Comparison of ENCODE assay signal across 17 cellular contexts in genomic region chr10:100328198-100328597, GRCh38. TPM values are rescaled to one million over a fixed set of nuclear protein-coding genes. Genes with fewer than 3 reads are reported as not detected.
DNase-seq lines count a peak whose midpoint lies in the region; ATAC-seq and TF ChIP-seq lines count a peak whose summit lies in the region.
"Had no signal": no experiment of that assay in that cellular context is flagged by ENCODE, and none has a peak within 500 bp of the region (broad histone marks: within the 10 kb centered on the region; RNA-seq: fewer than 3 reads in every experiment).

No MANE protein-coding gene starts in this region.

- H3K36me3 Mint-ChIP-seq in T-helper 2 cell treated with Interferon-gamma antibody and Interleukin-4, amounts not matched to agents 5 μg/mL and 100 μg/mL, for 36 hours (ENCODE audit: low read depth), result no peaks in the 10 kb centered on the region
- H3K36me3 Mint-ChIP-seq in chondrocyte (ENCODE audit: low read depth), result no peaks in the 10 kb centered on the region

- no peaks in the 10 kb centered on the region for H4K20me1 ChIP-seq in OCI-LY3 (ENCODE audit: insufficient read depth, low read length)

- no peaks in the 10 kb centered on the region for H3K36me3 ChIP-seq in OCI-LY3 (replicated peaks; ENCODE audit: low read depth, low read length)
- no peaks in the 10 kb centered on the region for H3K36me3 ChIP-seq in psoas muscle (ENCODE audit: insufficient read depth in 1 of 2, low read depth in 1 of 2)

- no peak for ATAC-seq in psoas muscle
- ATAC-seq: A549, GM23338 had no signal

- H3K4me1 ChIP-seq in OCI-LY3 (ENCODE audit: low read length) (peaks cover 28% of the 10 kb centered on the region), psoas muscle (peaks cover 11% of the 10 kb centered on the region)
- H3K4me1 ChIP-seq: A549, Caco-2 had no signal

- H3K9ac ChIP-seq in OCI-LY3 (ENCODE audit: low read length), result peak overlapping the region; percentile 73; the same call in 1 of the 2 replicates

- DNase-seq in T-helper 2 cell treated with Interferon-gamma antibody and Interleukin-4, amounts not matched to agents 5 μg/mL and 100 μg/mL, for 36 hours (ENCODE audit: low spot score), result no peak
- DNase-seq in T-helper 2 cell, result no peak
- DNase-seq in psoas muscle, result no peak
- no peak for DNase-seq in SKM-1 treated with dmso at 0.1 percent for 144 hours (lab: John Stamatoyannopoulos, UW; ENCODE audit: unreplicated experiment)
- DNase-seq in NCI-H69 (lab: John Stamatoyannopoulos, UW), result no peak
- no peak for DNase-seq in chondrocyte (ENCODE audit: low spot score)
- DNase-seq: AML-193; Caco-2; CD4-positive, alpha-beta T cell; HCEC 1CT had no signal

- no peak overlapping the region for H2AFZ ChIP-seq in OCI-LY3 (ENCODE audit: low read depth, low read length)
- H2AFZ ChIP-seq: GM23338 had no signal

- H3K9me3 Mint-ChIP-seq in T-helper 2 cell treated with Interferon-gamma antibody and Interleukin-4, amounts not matched to agents 5 μg/mL and 100 μg/mL, for 36 hours, result no peaks in the 10 kb centered on the region
- H3K9me3 Mint-ChIP-seq in chondrocyte (ENCODE audit: low read depth), result no peaks in the 10 kb centered on the region
- H3K9me3 Mint-ChIP-seq: CD4-positive, alpha-beta T cell; GM23338 had no signal

- H3K27ac ChIP-seq in OCI-LY3 (ENCODE audit: low read length) (peak overlapping the region; percentile 97), cingulate gyrus (ENCODE audit: low read depth, low read length) (peak overlapping the region; percentile 21), psoas muscle (peak overlapping the region; percentile 60)
- H3K27ac ChIP-seq: 22Rv1, A549, C4-2B had no signal

- intact Hi-C loops in psoas muscle (cut with DNase I), result no loop called here

- H3K4me3 ChIP-seq in OCI-LY3 (ENCODE audit: low read length), result no peak overlapping the region; the same call in 1 of the 2 replicates
- H3K4me3 ChIP-seq in psoas muscle, result no peak overlapping the region
- H3K4me3 ChIP-seq: A549, GM23338 had no signal

- H3K9me3 ChIP-seq in OCI-LY3 (ENCODE audit: insufficient read depth, low read length) (no peaks in the 10 kb centered on the region), psoas muscle (no peaks in the 10 kb centered on the region)
- H3K9me3 ChIP-seq: A549, Caco-2 had no signal

- H3K27me3 Mint-ChIP-seq in T-helper 2 cell treated with Interferon-gamma antibody and Interleukin-4, amounts not matched to agents 5 μg/mL and 100 μg/mL, for 36 hours (ENCODE audit: low read depth), result peaks cover 22% of the 10 kb centered on the region
- H3K27me3 Mint-ChIP-seq in chondrocyte (ENCODE audit: low read depth), result peaks cover 80% of the 10 kb centered on the region

- peak overlapping the region; percentile 3 for H3K27ac Mint-ChIP-seq in T-helper 2 cell treated with Interferon-gamma antibody and Interleukin-4, amounts not matched to agents 5 μg/mL and 100 μg/mL, for 36 hours
- no peak overlapping the region for H3K27ac Mint-ChIP-seq in chondrocyte (ENCODE audit: unreplicated experiment)
- H3K27ac Mint-ChIP-seq: CD4-positive, alpha-beta T cell; GM23338 had no signal

- H3K27me3 ChIP-seq in OCI-LY3 (ENCODE audit: low read depth, low read length), result no peaks in the 10 kb centered on the region
- peaks cover 0 to 29% (median 5%) of the 10 kb centered on the region in 3 donors for H3K27me3 ChIP-seq in psoas muscle (ENCODE audit: insufficient read depth in 3 of 3, low read length in 2 of 3)

- 55 to 62% (median 62%) methylated on average over 5 of the region's 5 CpGs for WGBS in psoas muscle, 3 donors

- peak overlapping the region; percentile 95 for H3K4me2 ChIP-seq in OCI-LY3 (ENCODE audit: low read length)
- H3K4me2 ChIP-seq: A549, GM23338 had no signal

- no peak overlapping the region for H3K4me3 Mint-ChIP-seq in T-helper 2 cell treated with Interferon-gamma antibody and Interleukin-4, amounts not matched to agents 5 μg/mL and 100 μg/mL, for 36 hours
- H3K4me3 Mint-ChIP-seq in chondrocyte (ENCODE audit: unreplicated experiment), result no peak overlapping the region
- H3K4me3 Mint-ChIP-seq: CD4-positive, alpha-beta T cell; GM23338 had no signal

- no peaks in the 10 kb centered on the region for H3K79me2 ChIP-seq in OCI-LY3 (ENCODE audit: low read length)

- TF ChIP-seq CTCF in OCI-LY3 (IDR thresholded peaks at IDR 0.05; ENCODE audit: low read depth, low read length) (no peak), psoas muscle (IDR thresholded peaks at IDR 0.05) (no peak), chondrocyte (IDR thresholded peaks at IDR 0.05) (no peak)

- peaks cover 21% of the 10 kb centered on the region for H3K4me1 Mint-ChIP-seq in T-helper 2 cell treated with Interferon-gamma antibody and Interleukin-4, amounts not matched to agents 5 μg/mL and 100 μg/mL, for 36 hours (ENCODE audit: low read depth)
- H3K4me1 Mint-ChIP-seq in chondrocyte (ENCODE audit: low read depth), result no peaks in the 10 kb centered on the region

RNA-seq across cellular contexts. Expression of gene PKD2L1, which starts 1.8 kb away (rescaled TPM):
- total RNA-seq in psoas muscle (not detected), chondrocyte (not detected in 3 replicates)
- polyA plus RNA-seq in psoas muscle, result not detected
- total RNA-seq: Caco-2; CD4-positive, alpha-beta T cell; GM23338 had no signal
- polyA plus RNA-seq: BJ, GM23338 had no signal

RNA-seq across cellular contexts. Expression of gene SCD, which starts 18.8 kb away (rescaled TPM):
- total RNA-seq in psoas muscle, result 10 to 100 TPM in 3 of 4 donors, 1 to 10 TPM in 1; 2.3 to 18.4 (median 12.8) TPM
- polyA plus RNA-seq in psoas muscle, result 1 to 10 TPM; 1.1 to 9.5 (median 2.1) TPM
- 54.4 to 74.1 TPM (median 72.2 TPM) in 3 replicates for total RNA-seq in chondrocyte

RNA-seq across cellular contexts. Expression of gene BLOC1S2, which starts 41.7 kb away (rescaled TPM):
- total RNA-seq in psoas muscle (10 to 100 TPM; 36.5 to 89.0 (median 64.4) TPM), chondrocyte (25.9 to 35.1 TPM (median 29.7 TPM) in 3 replicates)
- 100 to 1,000 TPM in 1 of 3 donors, 10 to 100 TPM in 2; 81.2 to 318 (median 89.6) TPM for polyA plus RNA-seq in psoas muscle

Comparison
In these comparisons a context has a peak if more than half of its experiments do, and no peak if none do; other contexts are left out.
1. H3K27ac ChIP-seq: peak in every context shown above with its lines; median percentile 97 in OCI-LY3; 60 in psoas muscle; 21 in cingulate gyrus.